Comparison of ENCODE assay signal across 13 cellular contexts in the genomic region with DNA sequence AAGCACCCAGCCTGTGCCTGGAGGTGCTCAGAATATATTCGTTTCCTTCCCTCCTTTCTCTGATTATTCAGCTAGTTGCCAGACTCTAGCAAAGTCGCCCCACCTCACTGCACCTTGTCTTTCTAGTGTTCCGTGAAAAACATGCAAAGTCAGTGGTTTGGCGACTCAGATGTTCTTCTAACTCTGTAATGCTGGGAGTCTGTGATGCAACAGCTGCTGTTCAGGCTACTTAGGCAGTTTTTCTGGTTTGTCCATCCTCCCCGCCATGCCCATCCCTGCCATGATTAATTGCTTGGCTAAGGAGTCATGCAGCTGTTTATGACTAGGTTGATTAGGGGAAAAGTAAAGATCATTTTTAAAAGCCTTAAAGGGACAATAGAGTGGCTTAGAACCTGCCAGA.
DNase-seq lines count a peak whose midpoint lies in the region; ATAC-seq and TF ChIP-seq lines count a peak whose summit lies in the region.
"Had no signal": no experiment of that assay in that cellular context is flagged by ENCODE, and none has a peak within 500 bp of the region (broad histone marks: within the 10 kb centered on the region; RNA-seq: fewer than 3 reads in every experiment).

No MANE protein-coding gene starts in this region.

- peaks cover 14% of the 10 kb centered on the region for H3K27me3 Mint-ChIP-seq in activated T-cell treated with anti-CD3 and anti-CD28 coated beads, Interleukin-2, amount 50 U/mL, for 72 hours (ENCODE audit: low read depth)

- intact Hi-C loops in esophagus squamous epithelium (cut with DNase I): no loop called here

- H3K4me1 Mint-ChIP-seq in activated T-cell treated with anti-CD3 and anti-CD28 coated beads, Interleukin-2, amount 50 U/mL, for 72 hours (ENCODE audit: low read depth): no peaks in the 10 kb centered on the region
- H3K4me1 Mint-ChIP-seq: B cell had no signal

- H3K36me3 ChIP-seq in esophagus squamous epithelium: no peaks in the 10 kb centered on the region
- H3K36me3 ChIP-seq: right atrium auricular region had no signal

- no peaks in the 10 kb centered on the region for H3K27me3 ChIP-seq in esophagus squamous epithelium
- H3K27me3 ChIP-seq: right atrium auricular region had no signal

- peak overlapping the region; percentile 49 to 86 (median 72) for H3K27ac ChIP-seq in esophagus squamous epithelium
- H3K27ac ChIP-seq: right atrium auricular region had no signal

- DNase-seq in activated T-cell treated with anti-CD3 and anti-CD28 coated beads, Interleukin-2, amount 50 U/mL, for 72 hours: no peak
- no peak for DNase-seq in activated T-cell treated with anti-CD3 and anti-CD28 coated beads, Interleukin-2, amount 50 U/mL, for 48 hours
- DNase-seq in NCI-H510A (lab: John Stamatoyannopoulos, UW) (peak; percentile 52), esophagus squamous epithelium (lab: John Stamatoyannopoulos, UW) (no peak), GM13976 (ENCODE audit: low spot score) (no peak), SW480 (ENCODE audit: low spot score) (no peak)
- DNase-seq: activated naive CD4-positive, alpha-beta T cell; Kasumi-1; T-helper 2 cell had no signal

- 38 to 42% methylated on average over 5 of the region's 5 CpGs for WGBS in esophagus squamous epithelium, 2 donors

- TF ChIP-seq CTCF in esophagus squamous epithelium (IDR thresholded peaks at IDR 0.05) (no peak), GM13976 (IDR thresholded peaks at IDR 0.05; ENCODE audit: borderline replicate concordance, control extremely low read depth, extremely low read depth, insufficient read depth, missing control alignments) (no peak)

- H3K9me3 ChIP-seq in esophagus squamous epithelium: no peaks in the 10 kb centered on the region
- H3K9me3 ChIP-seq: right atrium auricular region had no signal

- peaks cover 0 to 1% of the 10 kb centered on the region in 2 donors for H3K9me3 Mint-ChIP-seq in activated T-cell treated with anti-CD3 and anti-CD28 coated beads, Interleukin-2, amount 50 U/mL, for 72 hours

- no peak overlapping the region for H3K4me3 ChIP-seq in esophagus squamous epithelium
- H3K4me3 ChIP-seq: right atrium auricular region had no signal

- H3K36me3 Mint-ChIP-seq in activated T-cell treated with anti-CD3 and anti-CD28 coated beads, Interleukin-2, amount 50 U/mL, for 72 hours (ENCODE audit: insufficient read depth in 2 of 2): peaks cover 0 to 4% of the 10 kb centered on the region in 2 donors

- in situ Hi-C loops in GM13976 (cut with MboI; ENCODE audit: low sequenced_read_pairs, unreplicated experiment): no loop called here

- peaks cover 8 to 29% (median 10%) of the 10 kb centered on the region in 3 donors for H3K4me1 ChIP-seq in esophagus squamous epithelium
- H3K4me1 ChIP-seq: right atrium auricular region had no signal

- peak; percentile 34 to 65 for ATAC-seq in activated T-cell treated with anti-CD3 and anti-CD28 coated beads, Interleukin-2, amount 50 U/mL, for 72 hours (replicated peaks in 1 of 2)
- ATAC-seq in HG02884 (IDR thresholded peaks at IDR 0.05; ENCODE audit: unreplicated experiment) (no peak), HG02571 (IDR thresholded peaks at IDR 0.05; ENCODE audit: unreplicated experiment) (no peak)

- H3K27ac Mint-ChIP-seq in activated T-cell treated with anti-CD3 and anti-CD28 coated beads, Interleukin-2, amount 50 U/mL, for 72 hours: no peak overlapping the region
- H3K27ac Mint-ChIP-seq: B cell had no signal

- no peak overlapping the region for H3K4me3 Mint-ChIP-seq in activated T-cell treated with anti-CD3 and anti-CD28 coated beads, Interleukin-2, amount 50 U/mL, for 72 hours
- H3K4me3 Mint-ChIP-seq: B cell had no signal

- TF ChIP-seq POLR2A in esophagus squamous epithelium (IDR thresholded peaks at IDR 0.05): no peak

Comparison
In these comparisons a context has a peak if more than half of its experiments do, and no peak if none do; other contexts are left out.
1. ATAC-seq: peak in activated T-cell treated with anti-CD3 and anti-CD28 coated beads, Interleukin-2, amount 50 U/mL, for 72 hours (2 of 2); none in HG02884 (single experiment) and HG02571 (single experiment).